ENCODE assay signal across 9 cellular contexts in genomic region chr14:74613211-74613914, GRCh38. TPM values are rescaled to one million over a fixed set of nuclear protein-coding genes. Genes with fewer than 3 reads are reported as not detected.
A peak's percentile ranks its signal among the peaks of the same experiment; 100 is the strongest.
DNase-seq lines count a peak whose midpoint lies in the region; ATAC-seq and TF ChIP-seq lines count a peak whose summit lies in the region.
"Had no signal": no experiment of that assay in that cellular context is flagged by ENCODE, and none has a peak within 500 bp of the region (broad histone marks: within the 10 kb centered on the region; RNA-seq: fewer than 3 reads in every experiment).

No MANE protein-coding gene starts in this region.

- H3K9me3 ChIP-seq in HEK293 (ENCODE audit: control insufficient read depth, insufficient read depth, low read depth, low read length), result no peaks in the 10 kb centered on the region
- H3K9me3 ChIP-seq in body of pancreas, result no peaks in the 10 kb centered on the region

- TF ChIP-seq CTCF in CD14-positive monocyte (IDR thresholded peaks at IDR 0.05) (no peak), HEK293 (tag by site-specific recombination; IDR thresholded peaks at IDR 0.05) (no peak), MCF 10A (IDR thresholded peaks at IDR 0.05; ENCODE audit: unreplicated experiment) (no peak), nephron (IDR thresholded peaks at IDR 0.05; ENCODE audit: unreplicated experiment in 3 of 3) (no peak), body of pancreas (IDR thresholded peaks at IDR 0.05) (no peak)

- H3K9me3 Mint-ChIP-seq in CD14-positive monocyte (peaks cover 0 to 11% (median 0%) of the 10 kb centered on the region in 7 donors), MCF 10A (ENCODE audit: unreplicated experiment) (no peaks in the 10 kb centered on the region), nephron (no peaks in the 10 kb centered on the region)

- DNase-seq in CD14-positive monocyte (ENCODE audit: low spot score) (no peak), MCF 10A (ENCODE audit: unreplicated experiment) (no peak), kidney glomerular epithelial cell (lab: John Stamatoyannopoulos, UW) (no peak), NCI-H1092 (lab: John Stamatoyannopoulos, UW) (no peak), body of pancreas (no peak)
- DNase-seq: NCI-H2029 treated with DMSO at 0.1 percent for 48 hours had no signal

- H3K27ac Mint-ChIP-seq in CD14-positive monocyte (peak overlapping the region in 2 of 7 donors; percentile 23 to 82), MCF 10A (ENCODE audit: low read depth, unreplicated experiment) (peak overlapping the region; percentile 59), nephron (peak overlapping the region; percentile 34 to 52 (median 35))

- H3K4me1 Mint-ChIP-seq in CD14-positive monocyte (peaks cover 56% of the 10 kb centered on the region), MCF 10A (ENCODE audit: insufficient read depth, unreplicated experiment) (peaks cover 52% of the 10 kb centered on the region), nephron (peaks cover 32% of the 10 kb centered on the region)

- no peak for TF ChIP-seq POLR2A in body of pancreas (IDR thresholded peaks at IDR 0.05)

- ATAC-seq in body of pancreas, result no peak

- H3K4me1 ChIP-seq in HEK293 (ENCODE audit: control insufficient read depth, insufficient read depth, low read length) (peaks cover 3% of the 10 kb centered on the region; the same call in 1 of the 2 replicates), body of pancreas (peaks cover 67% of the 10 kb centered on the region)

- BruUV-seq in MCF 10A (replicated peaks; lab: Mats Ljungman, UMichigan), result no TSS peak

- 53 to 54% methylated on average over 16 of the region's 16 CpGs for WGBS in body of pancreas, 2 donors

- H3K36me3 ChIP-seq in HEK293 (ENCODE audit: control insufficient read depth in 2 of 2, insufficient read depth in 1 of 2, low read length in 2 of 2) (no peaks in the 10 kb centered on the region), body of pancreas (replicated peaks in 1 of 2; ENCODE audit: insufficient read depth in 1 of 2, low read depth in 2 of 2) (no peaks in the 10 kb centered on the region)
- H3K36me3 ChIP-seq: brain microvascular endothelial cell had no signal

- intact Hi-C loops in CD14-positive monocyte (cut with micrococcal nuclease), result loop anchor here in 1 of 2 donors (5.0 kb wide), 1 partner anchor 99 kb away; the partner anchor contains the start of genes AREL1 and FCF1
- intact Hi-C loops in MCF 10A (cut with micrococcal nuclease), result no loop called here
- intact Hi-C loops in body of pancreas (cut with DNase I), result no loop called here

- no peaks in the 10 kb centered on the region for H3K27me3 ChIP-seq in body of pancreas
- H3K27me3 ChIP-seq: brain microvascular endothelial cell had no signal

- no peak overlapping the region for H3K27ac ChIP-seq in HEK293 (ENCODE audit: extremely low read depth, low read depth, low read length)
- no peak overlapping the region for H3K27ac ChIP-seq in body of pancreas
- H3K27ac ChIP-seq: brain microvascular endothelial cell had no signal

- peaks cover 11 to 14% of the 10 kb centered on the region in 2 donors for H3K36me3 Mint-ChIP-seq in CD14-positive monocyte
- no peaks in the 10 kb centered on the region for H3K36me3 Mint-ChIP-seq in MCF 10A (ENCODE audit: insufficient read depth, unreplicated experiment)
- no peaks in the 10 kb centered on the region for H3K36me3 Mint-ChIP-seq in nephron (ENCODE audit: low read depth)

- H3K4me3 ChIP-seq in HEK293 (ENCODE audit: low read depth, low read length) (no peak overlapping the region), body of pancreas (no peak overlapping the region)

- POLR2A ChIA-PET in HEK293 (lab: Yijun Ruan, JAX) (no interaction called here), MCF 10A (lab: Yijun Ruan, JAX) (interaction anchor here (0.6 to 1.6 kb wide), 3 partner anchors 99 to 151 kb away, joined by 3 to 6 read pairs (median 3); partner anchors contain the start of gene YLPM1)

- peaks cover 31 to 48% (median 42%) of the 10 kb centered on the region in 3 donors for H3K27me3 Mint-ChIP-seq in CD14-positive monocyte (ENCODE audit: low read depth in 3 of 3)
- H3K27me3 Mint-ChIP-seq in MCF 10A (ENCODE audit: insufficient read depth, unreplicated experiment), result no peaks in the 10 kb centered on the region
- peaks cover 57% of the 10 kb centered on the region for H3K27me3 Mint-ChIP-seq in nephron (ENCODE audit: low read depth)

- CTCF ChIA-PET in HEK293 (lab: Yijun Ruan, JAX) (interaction anchor here (0.6 to 3.2 kb wide), 27 partner anchors 8 to 669 kb away, joined by 3 to 18 read pairs (median 4); partner anchors contain the start of genes ABCD4 and SYNDIG1L), MCF 10A (lab: Yijun Ruan, JAX) (interaction anchor here (0.6 to 3.0 kb wide), 18 partner anchors 10 to 313 kb away, joined by 3 to 23 read pairs (median 3); no protein-coding TSS in a partner anchor)

- H3K4me3 Mint-ChIP-seq in CD14-positive monocyte, result peak overlapping the region; percentile 6 to 55
- peak overlapping the region; percentile 69 for H3K4me3 Mint-ChIP-seq in MCF 10A (ENCODE audit: unreplicated experiment)
- peak overlapping the region; percentile 74 to 87 (median 75) for H3K4me3 Mint-ChIP-seq in nephron

TF ChIP-seq in HEK293, 187 proteins besides CTCF, POLR2A, EP300 and RAD21:
- no peak for TF ChIP-seq ZNF621 (tag by site-specific recombination; IDR thresholded peaks at IDR 0.05)
- no peak for TF ChIP-seq ZNF324 (tag by site-specific recombination; IDR thresholded peaks at IDR 0.05)
- 0 out of 2 replicates have a peak, but pooled peaks have one; percentile 11 for TF ChIP-seq PRDM10 (tag by site-specific recombination; IDR thresholded peaks at IDR 0.05)
- no peak for TF ChIP-seq ZNF449 (tag by site-specific recombination; IDR thresholded peaks at IDR 0.05)

RNA-seq across cellular contexts. Expression of gene LTBP2, which starts 1.3 kb away (rescaled TPM):
- under 1 TPM; 0.04 to 0.11 TPM for polyA plus RNA-seq in CD14-positive monocyte
- total RNA-seq in MCF 10A (2022) (9.1 and 16.8 TPM in 2 replicates), body of pancreas (10 to 100 TPM; 15.8 to 20.4 TPM)
